ENCODE assay signal across 18 cellular contexts in genomic region chr9:136825295-136826187, GRCh38. TPM values are rescaled to one million over a fixed set of nuclear protein-coding genes. Genes with fewer than 3 reads are reported as not detected.
DNase-seq lines count a peak whose midpoint lies in the region; ATAC-seq and FAIRE-seq lines count a peak whose summit lies in the region.
"Had no signal": no experiment of that assay in that cellular context is flagged by ENCODE, and none has a peak within 500 bp of the region (broad histone marks: within the 10 kb centered on the region; RNA-seq: fewer than 3 reads in every experiment).

No MANE protein-coding gene starts in this region.

- no peaks in the 10 kb centered on the region for H3K9me3 ChIP-seq in T-helper 17 cell (ENCODE audit: control insufficient read depth, low read length, poor library complexity, severe bottlenecking)

- H3K27ac Mint-ChIP-seq in T-helper 17 cell, result no peak overlapping the region

- H3K4me3 Mint-ChIP-seq in T-helper 17 cell, result no peak overlapping the region

- no peaks in the 10 kb centered on the region for H3K36me3 Mint-ChIP-seq in T-helper 17 cell (ENCODE audit: low read depth)

- H3K27me3 Mint-ChIP-seq in T-helper 17 cell, result no peaks in the 10 kb centered on the region

- ATAC-seq in Right ventricle myocardium superior (ENCODE audit: poor library complexity) (no peak), left ventricle myocardium superior (no peak), T-helper 17 cell (no peak)

- intact Hi-C loops in Right ventricle myocardium superior (cut with DNase I) (no loop called here), left ventricle myocardium superior (cut with micrococcal nuclease) (no loop called here), posterior vena cava (cut with DNase I) (no loop called here)

- H3K4me1 Mint-ChIP-seq in T-helper 17 cell, result peaks cover 4% of the 10 kb centered on the region

- peak; percentile 22 for DNase-seq in Right ventricle myocardium superior
- DNase-seq in left ventricle myocardium superior, result no peak
- peak; percentile 49 for DNase-seq in cerebellar cortex (ENCODE audit: low spot score)
- DNase-seq in posterior vena cava (ENCODE audit: low spot score), result peak; percentile 77
- no peak for DNase-seq in T-helper 17 cell
- DNase-seq in HTR-8/SVneo (ENCODE audit: insufficient read length, low spot score), result no peak
- DNase-seq: 8988T, DMS79 treated with DMSO at 0.1 percent for 48 hours, IMR-90, Karpas-422, NCI-H1417 treated with DMSO at 0.1 percent for 48 hours, NCI-H187 treated with DMSO at 0.1 percent for 48 hours, NCI-H226, NCI-H524, NCI-H82, OCI-M1, SHP77 treated with DMSO at 0.1 percent for 48 hours had no signal

- FAIRE-seq in HTR-8/SVneo (lab: Jason Lieb, UNC), result no peak
- FAIRE-seq: H54 had no signal

RNA-seq across cellular contexts. Expression of gene AJM1, which starts 16.7 kb away (rescaled TPM):
- total RNA-seq in Right ventricle myocardium superior (7.3 TPM), left ventricle myocardium superior (9.1 TPM), posterior vena cava (1 to 10 TPM; 4.7 to 5.9 TPM), T-helper 17 cell (1 to 10 TPM; 2.9 to 3.7 TPM)

RNA-seq across cellular contexts. Expression of gene RABL6, which starts 17.8 kb away (rescaled TPM):
- total RNA-seq in Right ventricle myocardium superior (68.0 TPM), left ventricle myocardium superior (73.0 TPM), posterior vena cava (10 to 100 TPM; 47.9 to 49.8 TPM), T-helper 17 cell (10 to 100 TPM; 55.6 to 59.7 TPM)

RNA-seq across cellular contexts. Expression of gene PHPT1, which starts 23.7 kb away (rescaled TPM):
- total RNA-seq in Right ventricle myocardium superior, result 345 TPM
- total RNA-seq in left ventricle myocardium superior, result 357 TPM
- total RNA-seq in posterior vena cava, result 10 to 100 TPM; 71.7 to 87.9 TPM
- 10 to 100 TPM; 33.8 to 36.2 TPM for total RNA-seq in T-helper 17 cell

RNA-seq across cellular contexts. Expression of gene MAMDC4, which starts 26.6 kb away (rescaled TPM):
- total RNA-seq in Right ventricle myocardium superior (13.2 TPM), left ventricle myocardium superior (12.9 TPM), posterior vena cava (1 to 10 TPM; 1.5 to 2.4 TPM), T-helper 17 cell (1 to 10 TPM; 3.4 TPM)

RNA-seq across cellular contexts. Expression of gene CCDC183, which starts 29.4 kb away (rescaled TPM):
- 1.5 TPM for total RNA-seq in Right ventricle myocardium superior
- 2.2 TPM for total RNA-seq in left ventricle myocardium superior
- under 1 TPM; 0.29 to 0.42 TPM for total RNA-seq in posterior vena cava
- 1 to 10 TPM; 1.8 to 2.2 TPM for total RNA-seq in T-helper 17 cell

Comparison
In these comparisons a context has a peak if more than half of its experiments do, and no peak if none do; other contexts are left out.
1. DNase-seq: peak in Right ventricle myocardium superior (single experiment), cerebellar cortex (single experiment) and posterior vena cava (single experiment); none in left ventricle myocardium superior (single experiment), T-helper 17 cell (0 of 3) and HTR-8/SVneo (single experiment).